ENCODE assay signal across 1 cellular context in genomic region chr17:60139438-60140285, GRCh38.
TF ChIP-seq lines count a peak whose summit lies in the region.

No MANE protein-coding gene starts in this region.

TF ChIP-seq in K562, 482 proteins besides CTCF, POLR2A, EP300 and RAD21 (continued from another document):
- TF ChIP-seq ATF3 (IDR thresholded peaks at IDR 0.05) (no peak), ATF3 (CRISPR knock-in tag; conservative IDR thresholded peaks at IDR 0.05) (no peak), NEUROD1 (IDR thresholded peaks at IDR 0.05; ENCODE audit: borderline replicate concordance, low read depth, low read length, partially characterized antibody) (peak; percentile 31), SMAD1 (IDR thresholded peaks at IDR 0.05; ENCODE audit: low read depth, low read length, partially characterized antibody) (no peak), PHF20 (IDR thresholded peaks at IDR 0.05; ENCODE audit: partially characterized antibody) (no peak), ZNF778 (CRISPR knock-in tag; IDR thresholded peaks at IDR 0.05) (no peak), ARID2 (IDR thresholded peaks at IDR 0.05) (no peak), FOXJ3 (CRISPR knock-in tag; IDR thresholded peaks at IDR 0.05) (no peak), ZSCAN32 (CRISPR knock-in tag; IDR thresholded peaks at IDR 0.05) (0 out of 2 replicates have a peak, but pooled peaks have one; percentile 19), ZNF79 (CRISPR knock-in tag; IDR thresholded peaks at IDR 0.05; ENCODE audit: low read depth) (no peak), ZNF124 (CRISPR knock-in tag; IDR thresholded peaks at IDR 0.05) (peak; percentile 87; the same call in 1 of the 2 replicates), HNRNPUL1 (IDR thresholded peaks at IDR 0.05; ENCODE audit: low read length) (no peak), ZNF347 (CRISPR knock-in tag; IDR thresholded peaks at IDR 0.05; ENCODE audit: low read depth) (no peak)
- TF ChIP-seq, protein P1, sequence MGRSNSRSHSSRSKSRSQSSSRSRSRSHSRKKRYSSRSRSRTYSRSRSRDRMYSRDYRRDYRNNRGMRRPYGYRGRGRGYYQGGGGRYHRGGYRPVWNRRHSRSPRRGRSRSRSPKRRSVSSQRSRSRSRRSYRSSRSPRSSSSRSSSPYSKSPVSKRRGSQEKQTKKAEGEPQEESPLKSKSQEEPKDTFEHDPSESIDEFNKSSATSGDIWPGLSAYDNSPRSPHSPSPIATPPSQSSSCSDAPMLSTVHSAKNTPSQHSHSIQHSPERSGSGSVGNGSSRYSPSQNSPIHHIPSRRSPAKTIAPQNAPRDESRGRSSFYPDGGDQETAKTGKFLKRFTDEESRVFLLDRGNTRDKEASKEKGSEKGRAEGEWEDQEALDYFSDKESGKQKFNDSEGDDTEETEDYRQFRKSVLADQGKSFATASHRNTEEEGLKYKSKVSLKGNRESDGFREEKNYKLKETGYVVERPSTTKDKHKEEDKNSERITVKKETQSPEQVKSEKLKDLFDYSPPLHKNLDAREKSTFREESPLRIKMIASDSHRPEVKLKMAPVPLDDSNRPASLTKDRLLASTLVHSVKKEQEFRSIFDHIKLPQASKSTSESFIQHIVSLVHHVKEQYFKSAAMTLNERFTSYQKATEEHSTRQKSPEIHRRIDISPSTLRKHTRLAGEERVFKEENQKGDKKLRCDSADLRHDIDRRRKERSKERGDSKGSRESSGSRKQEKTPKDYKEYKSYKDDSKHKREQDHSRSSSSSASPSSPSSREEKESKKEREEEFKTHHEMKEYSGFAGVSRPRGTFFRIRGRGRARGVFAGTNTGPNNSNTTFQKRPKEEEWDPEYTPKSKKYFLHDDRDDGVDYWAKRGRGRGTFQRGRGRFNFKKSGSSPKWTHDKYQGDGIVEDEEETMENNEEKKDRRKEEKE (IDR thresholded peaks at IDR 0.05; ENCODE audit: borderline replicate concordance in 1 of 2, control insufficient read depth in 1 of 2, low read depth in 2 of 2, low read length in 1 of 2): 0 out of 4 replicates have a peak, but pooled peaks of 1 of the 2 experiments have one; percentile 5
- TF ChIP-seq, protein P2, sequence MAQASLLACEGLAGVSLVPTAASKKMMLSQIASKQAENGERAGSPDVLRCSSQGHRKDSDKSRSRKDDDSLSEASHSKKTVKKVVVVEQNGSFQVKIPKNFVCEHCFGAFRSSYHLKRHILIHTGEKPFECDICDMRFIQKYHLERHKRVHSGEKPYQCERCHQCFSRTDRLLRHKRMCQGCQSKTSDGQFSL (CRISPR knock-in tag; IDR thresholded peaks at IDR 0.05): no peak; the same call in 1 of the 2 replicates
- TF ChIP-seq, protein P2 (tag; IDR thresholded peaks at IDR 0.05): no peak
